ENCODE assay signal across 9 cellular contexts in genomic region chr5:172985596-172985995, GRCh38. TPM values are rescaled to one million over a fixed set of nuclear protein-coding genes. Genes with fewer than 3 reads are reported as not detected.
DNase-seq lines count a peak whose midpoint lies in the region; ATAC-seq, FAIRE-seq and TF ChIP-seq lines count a peak whose summit lies in the region.
"Had no signal": no experiment of that assay in that cellular context is flagged by ENCODE, and none has a peak within 500 bp of the region (broad histone marks: within the 10 kb centered on the region; RNA-seq: fewer than 3 reads in every experiment).

No MANE protein-coding gene starts in this region.

- H3K4me1 ChIP-seq in HepG2 (ENCODE audit: insufficient read depth, low read length) (peaks cover 26% of the 10 kb centered on the region), right lobe of liver (peaks cover 0 to 7% (median 3%) of the 10 kb centered on the region in 4 donors), upper lobe of right lung (peaks cover 22% of the 10 kb centered on the region), aorta (ENCODE audit: control insufficient read depth in 1 of 2, insufficient read depth in 2 of 2, low read length in 2 of 2) (peaks cover 0 to 3% of the 10 kb centered on the region in 2 donors)

- H3K4me1 Mint-ChIP-seq in activated CD8-positive, alpha-beta T cell treated with anti-CD3 and anti-CD28 coated beads, Interleukin-2, amount 10 ng/mL, durations not matched to agents 7 days and 5 days (ENCODE audit: low read depth), result peaks cover 27% of the 10 kb centered on the region
- H3K4me1 Mint-ChIP-seq in glutamatergic neuron (ENCODE audit: low read depth, unreplicated experiment), result peaks cover 8% of the 10 kb centered on the region

- H4K20me1 ChIP-seq in HepG2 (ENCODE audit: insufficient read depth, low read length), result no peaks in the 10 kb centered on the region; the same call in 1 of the 2 replicates

- H3K9ac ChIP-seq in HepG2 (ENCODE audit: insufficient read depth, low read depth, low read length), result no peak overlapping the region

- H3K79me2 ChIP-seq in HepG2 (ENCODE audit: insufficient read depth, low read length), result peaks cover 33% of the 10 kb centered on the region

- in situ Hi-C loops in HepG2 (cut with HindIII; ENCODE audit: extremely low pct_ligation_motif_present, low pct_unique_long_range_greater_than_20kb), result loop anchor here (25.0 kb wide), 2 partner anchors 302 to 577 kb away; no protein-coding TSS in a partner anchor

- no peaks in the 10 kb centered on the region for H3K9me3 ChIP-seq in HepG2 (ENCODE audit: low read length)
- no peaks in the 10 kb centered on the region for H3K9me3 ChIP-seq in right lobe of liver
- no peaks in the 10 kb centered on the region for H3K9me3 ChIP-seq in upper lobe of right lung
- no peaks in the 10 kb centered on the region for H3K9me3 ChIP-seq in aorta (ENCODE audit: control insufficient read depth, low read length)

- peak overlapping the region; percentile 69 for H3K4me3 Mint-ChIP-seq in activated CD8-positive, alpha-beta T cell treated with anti-CD3 and anti-CD28 coated beads, Interleukin-2, amount 10 ng/mL, durations not matched to agents 7 days and 5 days
- H3K4me3 Mint-ChIP-seq in glutamatergic neuron (ENCODE audit: unreplicated experiment), result peak overlapping the region; percentile 85

- no peaks in the 10 kb centered on the region for H3K9me3 Mint-ChIP-seq in activated CD8-positive, alpha-beta T cell treated with anti-CD3 and anti-CD28 coated beads, Interleukin-2, amount 10 ng/mL, durations not matched to agents 7 days and 5 days (ENCODE audit: insufficient read depth)
- H3K9me3 Mint-ChIP-seq in glutamatergic neuron (ENCODE audit: unreplicated experiment), result no peaks in the 10 kb centered on the region

- BruUV-seq in HepG2 (replicated peaks; lab: Mats Ljungman, UMichigan), result no TSS peak

- FAIRE-seq in HepG2 (lab: Jason Lieb, UNC), result no peak
- FAIRE-seq: colon had no signal

- H3K4me2 ChIP-seq in HepG2 (ENCODE audit: low read depth, low read length), result peak overlapping the region; percentile 47

- H3K4me3 ChIP-seq in HepG2 (replicated peaks in 1 of 3; ENCODE audit: insufficient read depth in 1 of 3, low read depth in 2 of 3, low read length in 3 of 3), result no peak overlapping the region
- no peak overlapping the region for H3K4me3 ChIP-seq in right lobe of liver
- peak overlapping the region; percentile 97 for H3K4me3 ChIP-seq in upper lobe of right lung
- no peak overlapping the region for H3K4me3 ChIP-seq in aorta (ENCODE audit: low read length in 2 of 2)

- H3K27ac Mint-ChIP-seq in activated CD8-positive, alpha-beta T cell treated with anti-CD3 and anti-CD28 coated beads, Interleukin-2, amount 10 ng/mL, durations not matched to agents 7 days and 5 days, result peak overlapping the region; percentile 6
- H3K27ac Mint-ChIP-seq in glutamatergic neuron (ENCODE audit: unreplicated experiment), result peak overlapping the region; percentile 68

- TF ChIP-seq POLR2A in HepG2 (IDR thresholded peaks at IDR 0.05; ENCODE audit: insufficient read depth in 1 of 2, low read depth in 2 of 2, low read length in 2 of 2) (no peak), right lobe of liver (IDR thresholded peaks at IDR 0.05) (no peak)

- no peaks in the 10 kb centered on the region for H3K27me3 Mint-ChIP-seq in activated CD8-positive, alpha-beta T cell treated with anti-CD3 and anti-CD28 coated beads, Interleukin-2, amount 10 ng/mL, durations not matched to agents 7 days and 5 days (ENCODE audit: low read depth)
- peaks cover 4% of the 10 kb centered on the region for H3K27me3 Mint-ChIP-seq in glutamatergic neuron (ENCODE audit: unreplicated experiment)

- TF ChIP-seq RAD21 in HepG2 (CRISPR knock-in tag; IDR thresholded peaks at IDR 0.05), result no peak

- POLR2A ChIA-PET in HepG2 (lab: Yijun Ruan, JAX), result interaction anchor here (1.0 kb wide), 1 partner anchor 31 kb away, joined by 3 read pairs; no protein-coding TSS in a partner anchor
- POLR2A ChIA-PET in activated CD8-positive, alpha-beta T cell treated with anti-CD3 and anti-CD28 coated beads, Interleukin-2, amount 10 ng/mL, durations not matched to agents 7 days and 5 days (lab: Charles Lee), result no interaction called here

- H3K27me3 ChIP-seq in HepG2 (ENCODE audit: control insufficient read depth in 1 of 2, insufficient read depth in 2 of 2, low read length in 2 of 2) (no peaks in the 10 kb centered on the region), right lobe of liver (no peaks in the 10 kb centered on the region), upper lobe of right lung (no peaks in the 10 kb centered on the region), aorta (ENCODE audit: control insufficient read depth in 1 of 2, insufficient read depth in 2 of 2, low read length in 1 of 2) (no peaks in the 10 kb centered on the region)

- DNase-seq in HepG2 (ENCODE audit: low spot score), result no peak
- no peak for DNase-seq in right lobe of liver
- DNase-seq in activated CD8-positive, alpha-beta T cell treated with anti-CD3 and anti-CD28 coated beads, Interleukin-2, amount 10 ng/mL, durations not matched to agents 7 days and 5 days, result no peak
- no peak for DNase-seq in glutamatergic neuron
- no peak for DNase-seq in upper lobe of right lung
- DNase-seq in UCSD-AML1 (lab: John Stamatoyannopoulos, UW; ENCODE audit: unreplicated experiment), result no peak
- DNase-seq in GM03348 (ENCODE audit: low spot score), result no peak
- DNase-seq in aorta, result no peak

- no peak for TF ChIP-seq EP300 in HepG2 (IDR thresholded peaks at IDR 0.05; ENCODE audit: low read depth in 2 of 2, low read length in 2 of 2)
- no peak for TF ChIP-seq EP300 in HepG2 (CRISPR knock-in tag; IDR thresholded peaks at IDR 0.05; ENCODE audit: borderline replicate concordance)

- CTCF ChIA-PET in HepG2 (lab: Yijun Ruan, JAX; ENCODE audit: low intra/inter-chr PET ratio, low total read pairs), result no interaction called here
- CTCF ChIA-PET in activated CD8-positive, alpha-beta T cell treated with anti-CD3 and anti-CD28 coated beads, Interleukin-2, amount 10 ng/mL, durations not matched to agents 7 days and 5 days (lab: Charles Lee), result interaction anchor here (1.0 to 1.2 kb wide), 2 partner anchors 26 to 308 kb away, joined by 3 read pairs; partner anchors contain the start of gene RPL26L1

- TF ChIP-seq CTCF in HepG2 (CRISPR knock-in tag; IDR thresholded peaks at IDR 0.05) (no peak), right lobe of liver (IDR thresholded peaks at IDR 0.05) (no peak), glutamatergic neuron (IDR thresholded peaks at IDR 0.05; ENCODE audit: partially characterized antibody, unreplicated experiment) (no peak), upper lobe of right lung (IDR thresholded peaks at IDR 0.05) (no peak)

- peaks cover 35% of the 10 kb centered on the region for H3K36me3 Mint-ChIP-seq in activated CD8-positive, alpha-beta T cell treated with anti-CD3 and anti-CD28 coated beads, Interleukin-2, amount 10 ng/mL, durations not matched to agents 7 days and 5 days (ENCODE audit: low read depth)
- no peaks in the 10 kb centered on the region for H3K36me3 Mint-ChIP-seq in glutamatergic neuron (ENCODE audit: unreplicated experiment)

- no peak overlapping the region for H2AFZ ChIP-seq in HepG2 (ENCODE audit: low read length)

- H3K36me3 ChIP-seq in HepG2 (replicated peaks in 1 of 2; ENCODE audit: control insufficient read depth in 1 of 2, insufficient read depth in 2 of 2, low read length in 2 of 2), result peaks cover 4 to 7% of the 10 kb centered on the region in 2 experiments; a peak in 4 of 5 replicates
- peaks cover 0 to 6% (median 1%) of the 10 kb centered on the region in 4 donors for H3K36me3 ChIP-seq in right lobe of liver
- H3K36me3 ChIP-seq in upper lobe of right lung, result peaks cover 31% of the 10 kb centered on the region
- H3K36me3 ChIP-seq in aorta (ENCODE audit: control insufficient read depth in 1 of 2, insufficient read depth in 2 of 2, low read length in 1 of 2), result peaks cover 0 to 3% of the 10 kb centered on the region in 2 donors

- intact Hi-C loops in HepG2 (cut with micrococcal nuclease; ENCODE audit: unreplicated experiment), result no loop called here
- intact Hi-C loops in right lobe of liver (cut with DNase I), result loop anchor here in 1 of 2 donors (10.0 kb wide), 2 partner anchors 209 to 299 kb away; no protein-coding TSS in a partner anchor
- intact Hi-C loops in upper lobe of right lung (cut with DNase I), result no loop called here
- intact Hi-C loops in aorta (cut with DNase I), result loop anchor here (10.0 kb wide), 2 partner anchors 159 to 299 kb away; partner anchors contain the start of gene BNIP1 (in 1 of the 2)

- ATAC-seq in HepG2 (no peak), right lobe of liver (no peak), upper lobe of right lung (no peak), aorta (ENCODE audit: low FRiP score) (no peak)
- no peak for ATAC-seq in activated CD8-positive, alpha-beta T cell treated with anti-CD3 and anti-CD28 coated beads, Interleukin-2, amount 10 ng/mL, durations not matched to agents 7 days and 5 days

- no peak overlapping the region for H3K27ac ChIP-seq in HepG2 (ENCODE audit: extremely low read length, insufficient read depth, low read length)
- no peak overlapping the region for H3K27ac ChIP-seq in right lobe of liver
- no peak overlapping the region for H3K27ac ChIP-seq in upper lobe of right lung
- no peak overlapping the region for H3K27ac ChIP-seq in aorta (ENCODE audit: low read depth in 1 of 2, low read length in 2 of 2)

RNA-seq across cellular contexts. Expression of gene ATP6V0E1, which starts 2.0 kb away (rescaled TPM):
- total RNA-seq in HepG2 (2016; rRNA removed; fragmentation: Illumina TruSeq; extraction: Trizol), result 121 and 143 TPM in 2 replicates
- total RNA-seq in HepG2 (2016; cell fraction: cytosol; rRNA removed; fragmentation: Illumina TruSeq; extraction: Trizol; ENCODE audit: low read depth), result 42.6 and 60.2 TPM in 2 replicates
- 133 and 156 TPM in 2 replicates for total RNA-seq in HepG2 (2016; cell fraction: insoluble cytoplasmic fraction; rRNA removed; fragmentation: Illumina TruSeq; extraction: Trizol)
- 107 and 116 TPM in 2 replicates for total RNA-seq in HepG2 (2016; cell fraction: membrane; rRNA removed; fragmentation: Illumina TruSeq; extraction: Trizol)
- total RNA-seq in HepG2 (2016; cell fraction: nucleus; rRNA removed; fragmentation: Illumina TruSeq; extraction: Trizol), result 95.8 and 110 TPM in 2 replicates
- 215 TPM in 2 replicates for polyA plus RNA-seq in HepG2 (2011; rRNA removed)
- 78.6 and 139 TPM in 2 replicates for polyA plus RNA-seq in HepG2 (2011; cell fraction: cytosol; rRNA removed)
- polyA plus RNA-seq in HepG2 (2011; cell fraction: nucleus; rRNA removed), result 23.8 and 34.6 TPM in 2 replicates
- 174 and 183 TPM in 2 replicates for polyA plus RNA-seq in HepG2 (2012)
- 84.5 and 116 TPM in 2 replicates for polyA plus RNA-seq in HepG2 (2016; cell fraction: cytosol; fragmentation: Illumina TruSeq; extraction: Trizol; ENCODE audit: low read depth)
- 157 and 171 TPM in 2 replicates for polyA plus RNA-seq in HepG2 (2016; cell fraction: insoluble cytoplasmic fraction; fragmentation: Illumina TruSeq; extraction: Trizol; ENCODE audit: low read depth)
- polyA plus RNA-seq in HepG2 (2016; cell fraction: membrane; fragmentation: Illumina TruSeq; extraction: Trizol; ENCODE audit: low read depth), result 138 and 160 TPM in 2 replicates
- polyA plus RNA-seq in HepG2 (2016; cell fraction: nucleus; fragmentation: Illumina TruSeq; extraction: Trizol; ENCODE audit: insufficient read depth, low read depth), result 222 and 234 TPM in 2 replicates
- polyA minus RNA-seq in HepG2 (2011; rRNA and poly(A)+ RNA removed; ENCODE audit: low replicate concordance), result 128 and 158 TPM in 2 replicates
- polyA minus RNA-seq in HepG2 (2011; cell fraction: cytosol; rRNA and poly(A)+ RNA removed), result 39.6 and 40.0 TPM in 2 replicates
- 19.4 and 38.8 TPM in 2 replicates for polyA minus RNA-seq in HepG2 (2011; cell fraction: nucleus; rRNA and poly(A)+ RNA removed)
- total RNA-seq in right lobe of liver, result 100 to 1,000 TPM in 5 of 6 experiments, 10 to 100 TPM in 1; 83.1 to 202 (median 116) TPM
- total RNA-seq in activated CD8-positive, alpha-beta T cell treated with anti-CD3 and anti-CD28 coated beads, Interleukin-2, amount 10 ng/mL, durations not matched to agents 7 days and 5 days, result 100 to 1,000 TPM; 122 to 129 TPM
- total RNA-seq in glutamatergic neuron (ENCODE audit: unreplicated experiment), result 95.3 TPM
- total RNA-seq in upper lobe of right lung, result 326 TPM
- total RNA-seq in aorta, result 100 to 1,000 TPM; 183 to 192 TPM
- polyA plus RNA-seq in aorta, result 100 to 1,000 TPM; 244 to 268 TPM

RNA-seq across cellular contexts. Expression of gene RPL26L1, which starts 26.4 kb away (rescaled TPM):
- total RNA-seq in HepG2 (2016; rRNA removed; fragmentation: Illumina TruSeq; extraction: Trizol) (83.6 and 107 TPM in 2 replicates), right lobe of liver (10 to 100 TPM; 14.2 to 33.4 (median 19.2) TPM), glutamatergic neuron (ENCODE audit: unreplicated experiment) (50.6 TPM), upper lobe of right lung (26.4 TPM), aorta (10 to 100 TPM; 16.7 to 31.2 TPM)
- total RNA-seq in HepG2 (2016; cell fraction: cytosol; rRNA removed; fragmentation: Illumina TruSeq; extraction: Trizol; ENCODE audit: low read depth), result 33.3 and 37.4 TPM in 2 replicates
- total RNA-seq in HepG2 (2016; cell fraction: insoluble cytoplasmic fraction; rRNA removed; fragmentation: Illumina TruSeq; extraction: Trizol), result 76.9 and 117 TPM in 2 replicates
- 30.1 and 30.8 TPM in 2 replicates for total RNA-seq in HepG2 (2016; cell fraction: membrane; rRNA removed; fragmentation: Illumina TruSeq; extraction: Trizol)
- 29.9 and 31.6 TPM in 2 replicates for total RNA-seq in HepG2 (2016; cell fraction: nucleus; rRNA removed; fragmentation: Illumina TruSeq; extraction: Trizol)
- polyA plus RNA-seq in HepG2 (2011; rRNA removed) (60.0 and 61.2 TPM in 2 replicates), aorta (10 to 100 TPM; 28.2 to 30.4 TPM)
- 63.1 and 67.2 TPM in 2 replicates for polyA plus RNA-seq in HepG2 (2011; cell fraction: cytosol; rRNA removed)
- polyA plus RNA-seq in HepG2 (2011; cell fraction: nucleus; rRNA removed), result 19.5 and 21.3 TPM in 2 replicates
- 45.5 and 54.3 TPM in 2 replicates for polyA plus RNA-seq in HepG2 (2012)
- polyA plus RNA-seq in HepG2 (2016; cell fraction: cytosol; fragmentation: Illumina TruSeq; extraction: Trizol; ENCODE audit: low read depth), result 32.2 and 38.5 TPM in 2 replicates
- 125 and 151 TPM in 2 replicates for polyA plus RNA-seq in HepG2 (2016; cell fraction: insoluble cytoplasmic fraction; fragmentation: Illumina TruSeq; extraction: Trizol; ENCODE audit: low read depth)
- polyA plus RNA-seq in HepG2 (2016; cell fraction: membrane; fragmentation: Illumina TruSeq; extraction: Trizol; ENCODE audit: low read depth), result 30.7 and 36.9 TPM in 2 replicates
- 58.3 and 63.6 TPM in 2 replicates for polyA plus RNA-seq in HepG2 (2016; cell fraction: nucleus; fragmentation: Illumina TruSeq; extraction: Trizol; ENCODE audit: insufficient read depth, low read depth)
- 31.1 and 88.5 TPM in 2 replicates for polyA minus RNA-seq in HepG2 (2011; rRNA and poly(A)+ RNA removed; ENCODE audit: low replicate concordance)
- polyA minus RNA-seq in HepG2 (2011; cell fraction: cytosol; rRNA and poly(A)+ RNA removed), result 12.4 and 13.4 TPM in 2 replicates
- 6.7 and 7.5 TPM in 2 replicates for polyA minus RNA-seq in HepG2 (2011; cell fraction: nucleus; rRNA and poly(A)+ RNA removed)
- 10 to 100 TPM; 45.1 to 49.4 TPM for total RNA-seq in activated CD8-positive, alpha-beta T cell treated with anti-CD3 and anti-CD28 coated beads, Interleukin-2, amount 10 ng/mL, durations not matched to agents 7 days and 5 days

Comparison
In these comparisons a context has a peak if more than half of its experiments do, and no peak if none do; other contexts are left out.
1. intact Hi-C loops: an anchor here in aorta (10.0 kb wide); none called in HepG2 and upper lobe of right lung.